9 cellular contexts compared by ENCODE assay signal in the genomic region with DNA sequence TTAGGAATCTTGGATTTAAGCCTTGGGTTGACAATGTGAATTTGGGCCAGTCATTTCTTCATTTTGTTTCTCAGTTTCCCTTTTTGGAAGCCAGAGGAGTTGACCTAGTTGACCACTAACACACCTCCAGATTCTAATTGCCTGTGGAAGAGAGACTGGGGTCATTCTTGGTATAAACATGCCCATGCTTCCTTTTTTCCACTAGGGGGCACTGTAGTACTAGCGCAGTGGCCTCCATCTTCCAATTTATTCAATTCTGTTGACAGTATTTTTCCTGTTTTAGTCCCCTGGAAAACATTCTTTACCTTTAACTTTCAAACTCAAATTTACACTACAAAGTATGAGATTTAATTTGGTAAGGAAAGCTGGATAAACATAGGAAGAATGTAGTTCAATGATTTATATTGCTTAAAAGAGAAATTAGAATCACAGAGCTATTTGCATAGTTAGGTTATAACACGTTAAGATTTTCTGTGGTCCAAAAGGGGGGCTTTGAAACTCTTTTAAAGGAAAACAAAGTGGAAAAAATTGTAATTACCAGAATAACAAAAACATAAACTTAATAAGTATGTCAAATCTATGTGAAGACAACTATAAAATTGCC. TPM values are rescaled to one million over a fixed set of nuclear protein-coding genes. Genes with fewer than 3 reads are reported as not detected.
DNase-seq lines count a peak whose midpoint lies in the region; ATAC-seq, FAIRE-seq and TF ChIP-seq lines count a peak whose summit lies in the region.
"Had no signal": no experiment of that assay in that cellular context is flagged by ENCODE, and none has a peak within 500 bp of the region (broad histone marks: within the 10 kb centered on the region; RNA-seq: fewer than 3 reads in every experiment).

No MANE protein-coding gene starts in this region.

- no peak overlapping the region for H3K9ac ChIP-seq in Loucy (ENCODE audit: low read depth, low read length, poor library complexity, severe bottlenecking)
- H3K9ac ChIP-seq in H1 (replicated peaks in 1 of 4; ENCODE audit: extremely low read depth in 1 of 4, low read depth in 3 of 4, low read length in 3 of 4), result no peak overlapping the region

- H2AK5ac ChIP-seq in H1 (ENCODE audit: low read depth, low read length), result no peak overlapping the region

- no peak overlapping the region for H3K23ac ChIP-seq in H1 (ENCODE audit: insufficient read length)

- peaks cover 10% of the 10 kb centered on the region for H3K4me1 Mint-ChIP-seq in CD4-positive, alpha-beta T cell (ENCODE audit: low read depth)

- no peaks in the 10 kb centered on the region for H4K20me1 ChIP-seq in Loucy (ENCODE audit: insufficient read depth, low read length, poor library complexity, severe bottlenecking)
- H4K20me1 ChIP-seq in H1 (replicated peaks in 1 of 2; ENCODE audit: control insufficient read depth in 1 of 2, insufficient read depth in 2 of 2, low read length in 2 of 2), result no peaks in the 10 kb centered on the region

- whole genome bisulfite sequencing in H1 (ENCODE audit: extremely low coverage in 1 of 2, insufficient coverage in 1 of 2, insufficient read length in 1 of 2, insufficient replicate concordance in 2 of 2, low coverage in 1 of 2, low lambda C conversion rate in 2 of 2, missing lambda C conversion rate in 1 of 2), 2 experiments, result 48% methylated on average over 2 of the region's 2 CpGs; no CpG with 5 or more reads in 1 of the 2 experiments

- no peaks in the 10 kb centered on the region for H3F3A ChIP-seq in Loucy (ENCODE audit: low read depth)

- TF ChIP-seq POLR2A in GM12891 (IDR thresholded peaks at IDR 0.05; ENCODE audit: low read depth, low read length), result no peak
- no peak for TF ChIP-seq POLR2A in H1 (IDR thresholded peaks at IDR 0.05; ENCODE audit: control extremely low read depth in 1 of 2, low read depth in 2 of 2, low read length in 2 of 2)

- H2BK120ac ChIP-seq in H1 (replicated peaks; ENCODE audit: low read depth, low read length), result no peak overlapping the region

- H3K79me1 ChIP-seq in H1 (ENCODE audit: low read depth, low read length), result no peaks in the 10 kb centered on the region

- H3K14ac ChIP-seq in H1 (ENCODE audit: insufficient read length), result no peak overlapping the region

- no peaks in the 10 kb centered on the region for H3K9me3 ChIP-seq in CD4-positive, alpha-beta T cell (ENCODE audit: control insufficient read depth, low read length)
- H3K9me3 ChIP-seq in Loucy (ENCODE audit: insufficient read depth, low read depth, low read length) (no peaks in the 10 kb centered on the region), H1 (ENCODE audit: insufficient read depth in 2 of 2, low read depth in 1 of 2, low read length in 1 of 2) (no peaks in the 10 kb centered on the region), mucosa of descending colon (no peaks in the 10 kb centered on the region)

- no peak overlapping the region for H4K91ac ChIP-seq in H1 (replicated peaks; ENCODE audit: insufficient read length, low read length)

- no peak overlapping the region for H4K8ac ChIP-seq in H1 (ENCODE audit: extremely low read depth, insufficient read depth, low read length)

- no peak overlapping the region for H3K4me3 Mint-ChIP-seq in CD4-positive, alpha-beta T cell

- H3K4me1 ChIP-seq in Loucy (ENCODE audit: insufficient read depth, low read length, poor library complexity, severe bottlenecking), result peaks cover 5% of the 10 kb centered on the region
- H3K4me1 ChIP-seq in H1 (replicated peaks in 1 of 4; ENCODE audit: control insufficient read depth in 3 of 4, insufficient read depth in 4 of 4, low read length in 3 of 4), result peaks cover 0 to 7% (median 3%) of the 10 kb centered on the region in 4 experiments; a peak in 3 of 7 replicates
- peaks cover 3% of the 10 kb centered on the region for H3K4me1 ChIP-seq in mucosa of descending colon (ENCODE audit: low read depth)

- H3K27ac ChIP-seq in CD4-positive, alpha-beta T cell (ENCODE audit: low read depth, low read length), result no peak overlapping the region
- no peak overlapping the region for H3K27ac ChIP-seq in H1 (ENCODE audit: low read depth, low read length)
- H3K27ac ChIP-seq: SK-N-MC had no signal

- H3K56ac ChIP-seq in H1 (replicated peaks; ENCODE audit: insufficient read length, low read depth, low read length), result no peak overlapping the region

- no peaks in the 10 kb centered on the region for H3K27me3 ChIP-seq in CD4-positive, alpha-beta T cell (ENCODE audit: control insufficient read depth, insufficient read depth, low read length)
- H3K27me3 ChIP-seq in Loucy (ENCODE audit: insufficient read depth, low read length, poor library complexity, severe bottlenecking), result no peaks in the 10 kb centered on the region
- no peaks in the 10 kb centered on the region for H3K27me3 ChIP-seq in H1 (replicated peaks in 1 of 4; ENCODE audit: control insufficient read depth in 3 of 4, extremely low read depth in 1 of 4, insufficient read depth in 3 of 4, low read length in 3 of 4)

- H3K9me3 Mint-ChIP-seq in CD4-positive, alpha-beta T cell, result no peaks in the 10 kb centered on the region

- H3K4ac ChIP-seq in H1 (replicated peaks; ENCODE audit: insufficient read length, low read depth, low read length), result no peak overlapping the region

- TF ChIP-seq CTCF in CD4-positive, alpha-beta T cell (IDR thresholded peaks at IDR 0.05), result peak; percentile 98
- TF ChIP-seq CTCF in Loucy (conservative IDR thresholded peaks at IDR 0.05; ENCODE audit: low read length) (peak; percentile 97), H1 (IDR thresholded peaks at IDR 0.05; ENCODE audit: control extremely low read depth in 1 of 3, insufficient read depth in 1 of 3, low read depth in 1 of 3, low read length in 3 of 3) (peak in 2 of 3 experiments; percentile 80 to 85; a peak in 3 of 4 replicates), mucosa of descending colon (IDR thresholded peaks at IDR 0.05) (peak; percentile 79)

- peak; percentile 50 for FAIRE-seq in GM12891 (lab: Jason Lieb, UNC)
- peak; percentile 92 for FAIRE-seq in H1 (lab: Jason Lieb, UNC)

- no peak overlapping the region for H2BK20ac ChIP-seq in H1 (ENCODE audit: low read length)

- H3K27ac Mint-ChIP-seq in CD4-positive, alpha-beta T cell, result no peak overlapping the region

- H3K4me2 ChIP-seq in Loucy (ENCODE audit: low read depth, low read length, poor library complexity, severe bottlenecking) (no peak overlapping the region), H1 (ENCODE audit: insufficient read depth in 1 of 2, low read depth in 2 of 2, low read length in 2 of 2) (no peak overlapping the region)

- no peak overlapping the region for H3K4me3 ChIP-seq in Loucy (ENCODE audit: low read length, poor library complexity, severe bottlenecking)
- no peak overlapping the region for H3K4me3 ChIP-seq in H1 (ENCODE audit: extremely low read depth in 1 of 4, insufficient read depth in 2 of 4, low read depth in 3 of 4, low read length in 4 of 4)
- H3K4me3 ChIP-seq in mucosa of descending colon, result no peak overlapping the region
- H3K4me3 ChIP-seq: SK-N-MC had no signal

- POLR2A ChIA-PET in CD4-positive, alpha-beta T cell (lab: Charles Lee), result interaction anchor here (1.0 to 5.8 kb wide), 4 partner anchors 9 to 172 kb away, joined by 3 to 65 read pairs (median 8); partner anchors contain the start of gene NFE2L2
- POLR2A ChIA-PET in H1 (lab: Charles Lee; ENCODE audit: partially characterized antibody), result interaction anchor here (3.1 kb wide), 1 partner anchor 171 kb away, joined by 10 read pairs; no protein-coding TSS in a partner anchor

- H2BK5ac ChIP-seq in H1 (ENCODE audit: low read depth, low read length), result no peak overlapping the region

- H2BK12ac ChIP-seq in H1 (ENCODE audit: low read depth, low read length), result no peak overlapping the region

- peak in 2 of 10 experiments; percentile 11 to 14 for DNase-seq in CD4-positive, alpha-beta T cell
- DNase-seq in GM12891 (ENCODE audit: insufficient read length, low spot score) (no peak), RPMI8226 (peak; percentile 54), H1 (ENCODE audit: low read depth in 1 of 2, low spot score in 2 of 2) (no peak), mucosa of descending colon (peak in 1 of 3 donors; percentile 44)
- DNase-seq in NK-92 treated with Interleukin-12 subunit alpha and Interleukin-12 subunit beta, amount 100 ng/mL, for 24 hours (lab: John Stamatoyannopoulos, UW), result no peak

- H2AFZ ChIP-seq in Loucy (ENCODE audit: low read length), result no peak overlapping the region
- H2AFZ ChIP-seq in H1 (ENCODE audit: low read length), result no peak overlapping the region

- H3K36me3 Mint-ChIP-seq in CD4-positive, alpha-beta T cell (ENCODE audit: low read depth), result no peaks in the 10 kb centered on the region

- peak; percentile 58 for ATAC-seq in CD4-positive, alpha-beta T cell (ENCODE audit: poor library complexity)
- ATAC-seq in mucosa of descending colon, result peak; percentile 79
- no peak for ATAC-seq in GM18520 (IDR thresholded peaks at IDR 0.05; ENCODE audit: unreplicated experiment)

- intact Hi-C loops in CD4-positive, alpha-beta T cell (cut with DNase I, micrococcal nuclease), result loop anchor here (1.0 to 10.0 kb wide), 8 partner anchors 81 to 428 kb away; partner anchors contain the start of gene HNRNPA3 (in 1 of the 2)
- intact Hi-C loops in mucosa of descending colon (cut with DNase I, micrococcal nuclease), result loop anchor here (5.0 to 10.0 kb wide), 4 partner anchors 77 to 173 kb away; no protein-coding TSS in a partner anchor

- no peaks in the 10 kb centered on the region for H3K23me2 ChIP-seq in H1 (ENCODE audit: low read depth, low read length)

- H3K36me3 ChIP-seq in Loucy (ENCODE audit: insufficient read depth, low read length) (no peaks in the 10 kb centered on the region), H1 (ENCODE audit: control insufficient read depth in 2 of 4, insufficient read depth in 4 of 4, low read length in 3 of 4) (no peaks in the 10 kb centered on the region), mucosa of descending colon (ENCODE audit: low read depth) (no peaks in the 10 kb centered on the region)

- CTCF ChIA-PET in CD4-positive, alpha-beta T cell (lab: Charles Lee), result interaction anchor here (0.7 to 3.5 kb wide), 12 partner anchors 8 to 171 kb away, joined by 3 to 58 read pairs (median 4); partner anchors contain the start of gene AGPS
- CTCF ChIA-PET in H1 (lab: Charles Lee; ENCODE audit: partially characterized antibody), result interaction anchor here (0.6 to 7.7 kb wide), 28 partner anchors 9 to 801 kb away, joined by 3 to 88 read pairs (median 5); partner anchors contain the start of gene AGPS

- no peaks in the 10 kb centered on the region for H3K27me3 Mint-ChIP-seq in CD4-positive, alpha-beta T cell

- TF ChIP-seq RAD21 in H1 (IDR thresholded peaks at IDR 0.05 in 1 of 2, conservative IDR thresholded peaks at IDR 0.05 in 1 of 2; ENCODE audit: low read depth in 2 of 2, low read length in 2 of 2), result peak; percentile 96 to 97

- no peaks in the 10 kb centered on the region for H3K9me2 ChIP-seq in Loucy (replicated peaks; ENCODE audit: low read depth, low read length)

- no peak for TF ChIP-seq EP300 in H1 (IDR thresholded peaks at IDR 0.05; ENCODE audit: borderline replicate concordance in 1 of 2, low read depth in 2 of 2, low read length in 2 of 2)

- H4K5ac ChIP-seq in H1 (ENCODE audit: insufficient read length, low read depth, low read length), result no peak overlapping the region

- no peaks in the 10 kb centered on the region for H3K79me2 ChIP-seq in Loucy (ENCODE audit: insufficient read depth, low read length)
- no peaks in the 10 kb centered on the region for H3K79me2 ChIP-seq in H1 (ENCODE audit: control insufficient read depth in 1 of 2, insufficient read depth in 2 of 2, low read length in 2 of 2)

- H2BK15ac ChIP-seq in H1 (ENCODE audit: low read length), result no peak overlapping the region

- no peak overlapping the region for H3K18ac ChIP-seq in H1 (ENCODE audit: extremely low read depth, low read length)

RNA-seq across cellular contexts. Expression of gene AGPS, which starts 57.5 kb away (rescaled TPM):
- total RNA-seq in CD4-positive, alpha-beta T cell, result 10 to 100 TPM; 21.5 to 23.9 TPM
- 15.1 TPM for polyA plus RNA-seq in GM12891 (2012; ENCODE audit: low read depth, missing spikeins)
- 57.8 and 60.0 TPM in 2 replicates for total RNA-seq in H1 (2021; fragmentation: NEBNext Ultra II Directional; extraction: Animal tissue kit (Norgen Biotek cat#: 25700))
- polyA plus RNA-seq in H1 (2011; rRNA removed), result 4.0 and 7.3 TPM in 2 replicates
- 11.4 TPM for polyA plus RNA-seq in H1 (2011; cell fraction: cytosol; rRNA removed)
- polyA plus RNA-seq in H1 (2011; cell fraction: nucleus; rRNA removed), result 12.9 TPM
- polyA plus RNA-seq in H1 (2012, experiment 1 of 2), result 18.9 to 38.0 TPM (median 21.7 TPM) in 4 replicates
- polyA plus RNA-seq in H1 (2012, experiment 2 of 2), result 1.9 TPM
- polyA plus RNA-seq in H1 (2013, experiment 1 of 2), result 20.0 TPM
- polyA plus RNA-seq in H1 (2013, experiment 2 of 2), result 19.5 TPM
- polyA minus RNA-seq in H1 (2011; rRNA and poly(A)+ RNA removed), result 14.4 and 24.4 TPM in 2 replicates
- polyA minus RNA-seq in H1 (2011; cell fraction: cytosol; rRNA and poly(A)+ RNA removed), result 22.1 TPM
- 29.5 TPM for polyA minus RNA-seq in H1 (2011; cell fraction: nucleus; rRNA and poly(A)+ RNA removed)
- 10 to 100 TPM; 43.0 to 58.4 (median 48.7) TPM for total RNA-seq in mucosa of descending colon
